In genomic region chr5:81234299-81234698, GRCh38 we compare ENCODE assay signal across 18 cellular contexts. TPM values are rescaled to one million over a fixed set of nuclear protein-coding genes. Genes with fewer than 3 reads are reported as not detected.
A peak's percentile ranks its signal among the peaks of the same experiment; 100 is the strongest.
DNase-seq lines count a peak whose midpoint lies in the region; ATAC-seq, FAIRE-seq and TF ChIP-seq lines count a peak whose summit lies in the region.
"Had no signal": no experiment of that assay in that cellular context is flagged by ENCODE, and none has a peak within 500 bp of the region (broad histone marks: within the 10 kb centered on the region; RNA-seq: fewer than 3 reads in every experiment).

No MANE protein-coding gene starts in this region.

- H4K20me1 ChIP-seq in HepG2 (ENCODE audit: insufficient read depth, low read length): no peaks in the 10 kb centered on the region

- no peaks in the 10 kb centered on the region for H3K79me2 ChIP-seq in HepG2 (ENCODE audit: insufficient read depth, low read length)
- H3K79me2 ChIP-seq in parathyroid adenoma: peaks cover 3% of the 10 kb centered on the region

- H3K36me3 ChIP-seq in HepG2 (replicated peaks in 1 of 2; ENCODE audit: control insufficient read depth in 1 of 2, insufficient read depth in 2 of 2, low read length in 2 of 2) (no peaks in the 10 kb centered on the region), right lobe of liver (no peaks in the 10 kb centered on the region), heart left ventricle (peaks cover 0 to under 1% (median 0%) of the 10 kb centered on the region in 9 donors), parathyroid adenoma (ENCODE audit: control insufficient read depth, insufficient read depth, low read length) (no peaks in the 10 kb centered on the region), vagina (no peaks in the 10 kb centered on the region)

- POLR2A ChIA-PET in HepG2 (lab: Yijun Ruan, JAX): interaction anchor here (1.3 kb wide), 1 partner anchor 65 kb away, joined by 5 read pairs; no protein-coding TSS in a partner anchor

- peak overlapping the region; percentile 80; the same call in 1 of the 2 replicates for H3K4me2 ChIP-seq in HepG2 (ENCODE audit: low read depth, low read length)
- peak overlapping the region; percentile 58 for H3K4me2 ChIP-seq in parathyroid adenoma (ENCODE audit: low read length)

- H3K27me3 ChIP-seq in HepG2 (ENCODE audit: control insufficient read depth in 1 of 2, insufficient read depth in 2 of 2, low read length in 2 of 2): no peaks in the 10 kb centered on the region
- H3K27me3 ChIP-seq in right lobe of liver: no peaks in the 10 kb centered on the region
- H3K27me3 ChIP-seq in heart left ventricle: no peaks in the 10 kb centered on the region
- no peaks in the 10 kb centered on the region for H3K27me3 ChIP-seq in parathyroid adenoma (ENCODE audit: control insufficient read depth, insufficient read depth, low read length)
- no peaks in the 10 kb centered on the region for H3K27me3 ChIP-seq in vagina

- H3K27ac ChIP-seq in HepG2 (ENCODE audit: extremely low read length, insufficient read depth, low read length) (peak overlapping the region; percentile 12), right lobe of liver (no peak overlapping the region), heart left ventricle (peak overlapping the region; percentile 83 to 99 (median 92)), parathyroid adenoma (no peak overlapping the region), vagina (peak overlapping the region; percentile 78)

- H3K9me3 Mint-ChIP-seq in osteocyte (ENCODE audit: unreplicated experiment) (no peaks in the 10 kb centered on the region), glutamatergic neuron (ENCODE audit: unreplicated experiment) (peaks cover 2% of the 10 kb centered on the region)
- H3K9me3 Mint-ChIP-seq: stimulated activated memory B cell treated with anti-CD40 and anti-IgM and Interleukin-4, amounts not matched to agents 10 μg/mL and 1 μg/mL and 100 μg/mL, for 72 hours had no signal

- in situ Hi-C loops in HepG2 (cut with HindIII; ENCODE audit: extremely low pct_ligation_motif_present, low pct_unique_long_range_greater_than_20kb): no loop called here

- H3K27me3 Mint-ChIP-seq in osteocyte (ENCODE audit: unreplicated experiment): no peaks in the 10 kb centered on the region
- peaks cover 5% of the 10 kb centered on the region for H3K27me3 Mint-ChIP-seq in glutamatergic neuron (ENCODE audit: unreplicated experiment)
- H3K27me3 Mint-ChIP-seq: stimulated activated memory B cell treated with anti-CD40 and anti-IgM and Interleukin-4, amounts not matched to agents 10 μg/mL and 1 μg/mL and 100 μg/mL, for 72 hours had no signal

- no peak overlapping the region for H3K27ac Mint-ChIP-seq in osteocyte (ENCODE audit: unreplicated experiment)
- H3K27ac Mint-ChIP-seq in glutamatergic neuron (ENCODE audit: unreplicated experiment): no peak overlapping the region
- H3K27ac Mint-ChIP-seq: stimulated activated memory B cell treated with anti-CD40 and anti-IgM and Interleukin-4, amounts not matched to agents 10 μg/mL and 1 μg/mL and 100 μg/mL, for 72 hours had no signal

- TF ChIP-seq EP300 in HepG2 (IDR thresholded peaks at IDR 0.05; ENCODE audit: low read depth in 2 of 2, low read length in 2 of 2) (no peak), HepG2 (CRISPR knock-in tag; IDR thresholded peaks at IDR 0.05; ENCODE audit: borderline replicate concordance) (no peak)

- FAIRE-seq in HepG2 (lab: Jason Lieb, UNC): no peak
- FAIRE-seq: GM12892 had no signal

- DNase-seq in HepG2 (ENCODE audit: low spot score) (no peak), right lobe of liver (no peak), heart left ventricle (no peak), vagina (ENCODE audit: extremely low spot score in 2 of 2) (no peak), CD1c-positive myeloid dendritic cell (ENCODE audit: extremely low spot score) (no peak), osteocyte (ENCODE audit: extremely low spot score, unreplicated experiment) (no peak), glutamatergic neuron (no peak)
- DNase-seq: activated effector memory CD4-positive, alpha-beta T cell treated with Interleukin-2 at 50 U/mL for 16 hours; COR-L47; GDM1; IMR-90; mesenchymal stem cell; NCI-H1048; NCI-H774 had no signal

- no peak for ATAC-seq in HepG2
- ATAC-seq in right lobe of liver: no peak
- peak in 1 of 4 donors; percentile 5 for ATAC-seq in heart left ventricle
- ATAC-seq: Panc1; stimulated activated memory B cell treated with anti-CD40 and anti-IgM and Interleukin-4, amounts not matched to agents 10 μg/mL and 1 μg/mL and 100 μg/mL, for 72 hours had no signal

- no peak for TF ChIP-seq CTCF in HepG2 (CRISPR knock-in tag; IDR thresholded peaks at IDR 0.05)
- no peak for TF ChIP-seq CTCF in right lobe of liver (IDR thresholded peaks at IDR 0.05)
- TF ChIP-seq CTCF in heart left ventricle (IDR thresholded peaks at IDR 0.05): no peak
- TF ChIP-seq CTCF in parathyroid adenoma (IDR thresholded peaks at IDR 0.05): no peak
- no peak for TF ChIP-seq CTCF in vagina (IDR thresholded peaks at IDR 0.05)
- no peak for TF ChIP-seq CTCF in osteocyte (IDR thresholded peaks at IDR 0.05)
- TF ChIP-seq CTCF in glutamatergic neuron (IDR thresholded peaks at IDR 0.05; ENCODE audit: partially characterized antibody, unreplicated experiment): no peak

- H3K9me3 ChIP-seq in HepG2 (ENCODE audit: low read length): no peaks in the 10 kb centered on the region
- no peaks in the 10 kb centered on the region for H3K9me3 ChIP-seq in right lobe of liver
- no peaks in the 10 kb centered on the region for H3K9me3 ChIP-seq in heart left ventricle
- H3K9me3 ChIP-seq in parathyroid adenoma (ENCODE audit: control insufficient read depth, low read length): no peaks in the 10 kb centered on the region
- H3K9me3 ChIP-seq in vagina: no peaks in the 10 kb centered on the region

- intact Hi-C loops in HepG2 (cut with micrococcal nuclease; ENCODE audit: unreplicated experiment): loop anchor here (5.0 kb wide), 1 partner anchor 68 kb away; the partner anchor contains the start of gene ZCCHC9
- intact Hi-C loops in right lobe of liver (cut with DNase I): no loop called here
- intact Hi-C loops in heart left ventricle (cut with DNase I): loop anchor here in 1 of 10 donors (5.0 kb wide), 1 partner anchor 68 kb away; the partner anchor contains the start of gene ZCCHC9
- intact Hi-C loops in vagina (cut with DNase I): no loop called here

- WGBS in HepG2 (ENCODE audit: low lambda C conversion rate): 86% methylated on average over 7 of the region's 7 CpGs
- WGBS in right lobe of liver (ENCODE audit: insufficient coverage, low coverage, low lambda C conversion rate, missing lambda C conversion rate): 64% methylated on average over 5 of the region's 7 CpGs
- 39 to 48% (median 46%) methylated on average over 6 to 7 of the region's 7 CpGs for WGBS in heart left ventricle, 4 donors

- CTCF ChIA-PET in HepG2 (lab: Yijun Ruan, JAX; ENCODE audit: low intra/inter-chr PET ratio, low total read pairs): no interaction called here

- H3K4me3 ChIP-seq in HepG2 (replicated peaks in 1 of 3; ENCODE audit: insufficient read depth in 1 of 3, low read depth in 2 of 3, low read length in 3 of 3) (no peak overlapping the region), right lobe of liver (no peak overlapping the region), heart left ventricle (peak overlapping the region in 11 of 12 donors; percentile 21 to 72 (median 54)), parathyroid adenoma (ENCODE audit: low read depth, low read length) (peak overlapping the region; percentile 52), vagina (no peak overlapping the region)

- H3K36me3 Mint-ChIP-seq in osteocyte (ENCODE audit: unreplicated experiment) (no peaks in the 10 kb centered on the region), glutamatergic neuron (ENCODE audit: unreplicated experiment) (no peaks in the 10 kb centered on the region)
- H3K36me3 Mint-ChIP-seq: stimulated activated memory B cell treated with anti-CD40 and anti-IgM and Interleukin-4, amounts not matched to agents 10 μg/mL and 1 μg/mL and 100 μg/mL, for 72 hours had no signal

- H3K9ac ChIP-seq in HepG2 (ENCODE audit: insufficient read depth, low read depth, low read length) (0 out of 2 replicates have a peak overlapping the region, but pooled peaks have one; percentile 14), parathyroid adenoma (no peak overlapping the region)

- H2AFZ ChIP-seq in HepG2 (ENCODE audit: low read length) (no peak overlapping the region), parathyroid adenoma (peak overlapping the region; percentile 12)

- TF ChIP-seq POLR2A in HepG2 (IDR thresholded peaks at IDR 0.05; ENCODE audit: insufficient read depth in 1 of 2, low read depth in 2 of 2, low read length in 2 of 2) (no peak), right lobe of liver (IDR thresholded peaks at IDR 0.05) (no peak), heart left ventricle (IDR thresholded peaks at IDR 0.05) (no peak), vagina (IDR thresholded peaks at IDR 0.05) (no peak)

- H3K4me1 Mint-ChIP-seq in osteocyte (ENCODE audit: unreplicated experiment) (no peaks in the 10 kb centered on the region), glutamatergic neuron (ENCODE audit: low read depth, unreplicated experiment) (no peaks in the 10 kb centered on the region)
- H3K4me1 Mint-ChIP-seq: stimulated activated memory B cell treated with anti-CD40 and anti-IgM and Interleukin-4, amounts not matched to agents 10 μg/mL and 1 μg/mL and 100 μg/mL, for 72 hours had no signal

- peaks cover 33% of the 10 kb centered on the region for H3K4me1 ChIP-seq in HepG2 (ENCODE audit: insufficient read depth, low read length)
- H3K4me1 ChIP-seq in right lobe of liver: peaks cover 0 to 8% (median 0%) of the 10 kb centered on the region in 4 donors
- peaks cover 0 to 66% (median 29%) of the 10 kb centered on the region in 12 donors for H3K4me1 ChIP-seq in heart left ventricle
- no peaks in the 10 kb centered on the region for H3K4me1 ChIP-seq in parathyroid adenoma
- peaks cover 34% of the 10 kb centered on the region for H3K4me1 ChIP-seq in vagina

- H3K4me3 Mint-ChIP-seq in osteocyte (ENCODE audit: unreplicated experiment) (no peak overlapping the region), glutamatergic neuron (ENCODE audit: unreplicated experiment) (no peak overlapping the region)
- H3K4me3 Mint-ChIP-seq: stimulated activated memory B cell treated with anti-CD40 and anti-IgM and Interleukin-4, amounts not matched to agents 10 μg/mL and 1 μg/mL and 100 μg/mL, for 72 hours had no signal

- no peak for TF ChIP-seq RAD21 in HepG2 (CRISPR knock-in tag; IDR thresholded peaks at IDR 0.05)

- BruUV-seq in HepG2 (replicated peaks; lab: Mats Ljungman, UMichigan): no TSS peak

RNA-seq across cellular contexts. Expression of gene CKMT2, which starts 1.2 kb away (rescaled TPM):
- 0.69 and 1.2 TPM in 2 replicates for total RNA-seq in HepG2 (2016; rRNA removed; fragmentation: Illumina TruSeq; extraction: Trizol)
- total RNA-seq in HepG2 (2016; cell fraction: cytosol; rRNA removed; fragmentation: Illumina TruSeq; extraction: Trizol; ENCODE audit: low read depth): 0.26 and 0.40 TPM in 2 replicates
- total RNA-seq in HepG2 (2016; cell fraction: insoluble cytoplasmic fraction; rRNA removed; fragmentation: Illumina TruSeq; extraction: Trizol): 0.86 and 2.7 TPM in 2 replicates
- 0.34 TPM in 1 of 2 replicates, not detected in the other for total RNA-seq in HepG2 (2016; cell fraction: membrane; rRNA removed; fragmentation: Illumina TruSeq; extraction: Trizol)
- total RNA-seq in HepG2 (2016; cell fraction: nucleus; rRNA removed; fragmentation: Illumina TruSeq; extraction: Trizol): 1.6 and 2.3 TPM in 2 replicates
- 8.8 and 11.5 TPM in 2 replicates for polyA plus RNA-seq in HepG2 (2011; rRNA removed)
- polyA plus RNA-seq in HepG2 (2011; cell fraction: cytosol; rRNA removed): 5.2 and 9.5 TPM in 2 replicates
- polyA plus RNA-seq in HepG2 (2011; cell fraction: nucleus; rRNA removed): 37.6 and 43.4 TPM in 2 replicates
- 2.9 and 3.0 TPM in 2 replicates for polyA plus RNA-seq in HepG2 (2012)
- polyA plus RNA-seq in HepG2 (2016; cell fraction: cytosol; fragmentation: Illumina TruSeq; extraction: Trizol; ENCODE audit: low read depth): not detected in 2 replicates
- 0.56 and 0.89 TPM in 2 replicates for polyA plus RNA-seq in HepG2 (2016; cell fraction: insoluble cytoplasmic fraction; fragmentation: Illumina TruSeq; extraction: Trizol; ENCODE audit: low read depth)
- polyA plus RNA-seq in HepG2 (2016; cell fraction: membrane; fragmentation: Illumina TruSeq; extraction: Trizol; ENCODE audit: low read depth): 0.26 and 0.47 TPM in 2 replicates
- 1.3 and 1.8 TPM in 2 replicates for polyA plus RNA-seq in HepG2 (2016; cell fraction: nucleus; fragmentation: Illumina TruSeq; extraction: Trizol; ENCODE audit: insufficient read depth, low read depth)
- 23.5 TPM in 1 of 2 replicates, not detected in the other for polyA minus RNA-seq in HepG2 (2011; rRNA and poly(A)+ RNA removed; ENCODE audit: low replicate concordance)
- polyA minus RNA-seq in HepG2 (2011; cell fraction: cytosol; rRNA and poly(A)+ RNA removed): 5.5 and 5.6 TPM in 2 replicates
- polyA minus RNA-seq in HepG2 (2011; cell fraction: nucleus; rRNA and poly(A)+ RNA removed): 15.1 and 15.5 TPM in 2 replicates
- total RNA-seq in right lobe of liver: 1 to 10 TPM in 2 of 6 experiments, under 1 TPM in 4; 0.39 to 1.8 (median 0.80) TPM
- 1,000 to 10,000 TPM in 8 of 9 donors, 100 to 1,000 TPM in 1; 890 to 3,872 (median 1,758) TPM for total RNA-seq in heart left ventricle
- polyA plus RNA-seq in heart left ventricle: 1,000 to 10,000 TPM; 1,102 to 2,805 TPM
- 3.4 TPM for total RNA-seq in vagina
- not detected in 2 replicates for total RNA-seq in osteocyte
- 0.81 TPM for total RNA-seq in glutamatergic neuron (ENCODE audit: unreplicated experiment)

Comparison
In these comparisons a context has a peak if more than half of its experiments do, and no peak if none do; other contexts are left out.
1. H3K27ac ChIP-seq: peak in HepG2 (single experiment), heart left ventricle (12 of 12) and vagina (single experiment); none in right lobe of liver (0 of 3) and parathyroid adenoma (single experiment).
2. H3K4me3 ChIP-seq: peak in heart left ventricle (11 of 12) and parathyroid adenoma (single experiment); none in HepG2 (0 of 3), right lobe of liver (0 of 3) and vagina (0 of 2).
3. RNA of gene CKMT2, which starts 1.2 kb away (total RNA-seq): 890 to 3,872 TPM in heart left ventricle; 3.4 TPM in vagina (single experiment), 0.26 to 2.7 TPM in HepG2, 0.39 to 1.8 TPM in right lobe of liver, 0.81 TPM in glutamatergic neuron (single experiment) and not detected in osteocyte; every median in the first group is over 100 times any median in the second.